Comparison of ENCODE assay signal across 18 cellular contexts in genomic region chrX:3252744-3253143, GRCh38.
DNase-seq lines count a peak whose midpoint lies in the region; ATAC-seq and TF ChIP-seq lines count a peak whose summit lies in the region.
"Had no signal": no experiment of that assay in that cellular context is flagged by ENCODE, and none has a peak within 500 bp of the region (broad histone marks: within the 10 kb centered on the region; RNA-seq: fewer than 3 reads in every experiment).

No MANE protein-coding gene starts in this region.

- DNase-seq in Ammon's horn (ENCODE audit: low spot score) = peak; percentile 28
- no peak for DNase-seq in lung (ENCODE audit: low spot score)
- no peak for DNase-seq in NCI-H1694 treated with DMSO at 0.1 percent for 48 hours (lab: John Stamatoyannopoulos, UW)
- no peak for DNase-seq in NCI-H2081 treated with DMSO at 0.1 percent for 48 hours (lab: John Stamatoyannopoulos, UW)
- DNase-seq in NCI-H748 (lab: John Stamatoyannopoulos, UW; ENCODE audit: unreplicated experiment) = no peak
- DNase-seq: activated CD4-positive, alpha-beta T cell treated with anti-CD3 and anti-CD28 coated beads for 36 hours; cerebellar nuclear complex; left colon; NCI-H1436 treated with DMSO at 0.1 percent for 48 hours; NCI-H226; SJCRH30; stimulated activated CD4-positive, alpha-beta T cell treated with anti-CD3 and anti-CD28 coated beads, Interleukin-4, amount 100 ng/mL, for 24 hours; stimulated activated CD8-positive, alpha-beta memory T cell treated with anti-CD3 and anti-CD28 coated beads, Interleukin-4, amount 100 ng/mL, for 48 hours; T-helper 9 cell had no signal

- no peak overlapping the region for H2AFZ ChIP-seq in OCI-LY3 (ENCODE audit: low read depth, low read length)

- H3K27ac ChIP-seq in OCI-LY3 (ENCODE audit: low read length) = peak overlapping the region; percentile 50; the same call in 1 of the 2 replicates
- H3K27ac ChIP-seq in lung (ENCODE audit: low read depth in 1 of 2, low read length in 1 of 2) = peak overlapping the region in 1 of 2 donors; percentile 45
- H3K27ac ChIP-seq: KMS-11, SJCRH30 had no signal

- no peak overlapping the region for H3K9ac ChIP-seq in OCI-LY3 (ENCODE audit: low read length)
- H3K9ac ChIP-seq: KMS-11 had no signal

- TF ChIP-seq CTCF in OCI-LY3 (IDR thresholded peaks at IDR 0.05; ENCODE audit: low read depth, low read length) (no peak), lung (IDR thresholded peaks at IDR 0.05; ENCODE audit: control extremely low read depth, extremely low read depth) (no peak)

- H3K9me3 ChIP-seq in OCI-LY3 (ENCODE audit: insufficient read depth, low read length) = no peaks in the 10 kb centered on the region
- H3K9me3 ChIP-seq in lung (ENCODE audit: control insufficient read depth in 2 of 2, insufficient read depth in 1 of 2, low read length in 1 of 2) = no peaks in the 10 kb centered on the region
- H3K9me3 ChIP-seq: SJCRH30 had no signal

- 64 to 78% methylated on average over 3 of the region's 3 CpGs for WGBS in lung, 2 donors

- H3K36me3 ChIP-seq in OCI-LY3 (replicated peaks; ENCODE audit: low read depth, low read length) = no peaks in the 10 kb centered on the region
- no peaks in the 10 kb centered on the region for H3K36me3 ChIP-seq in lung (ENCODE audit: control insufficient read depth in 2 of 2, insufficient read depth in 2 of 2, low read length in 2 of 2)
- H3K36me3 ChIP-seq: SJCRH30 had no signal

- H3K4me3 ChIP-seq in OCI-LY3 (ENCODE audit: low read length) (no peak overlapping the region), lung (no peak overlapping the region)
- H3K4me3 ChIP-seq: SJCRH30 had no signal

- H3K27me3 ChIP-seq in OCI-LY3 (ENCODE audit: low read depth, low read length) (no peaks in the 10 kb centered on the region), lung (ENCODE audit: control insufficient read depth, insufficient read depth) (no peaks in the 10 kb centered on the region)
- H3K27me3 ChIP-seq: SJCRH30 had no signal

- H4K20me1 ChIP-seq in OCI-LY3 (ENCODE audit: insufficient read depth, low read length) = no peaks in the 10 kb centered on the region

- no peaks in the 10 kb centered on the region for H3K79me2 ChIP-seq in OCI-LY3 (ENCODE audit: low read length)

- peak; percentile 60 for ATAC-seq in GM21360 (IDR thresholded peaks at IDR 0.05; ENCODE audit: unreplicated experiment)
- ATAC-seq in lung (ENCODE audit: insufficient read depth, low FRiP score) = peak; percentile 53
- ATAC-seq in HG03469 (IDR thresholded peaks at IDR 0.05; ENCODE audit: unreplicated experiment) = no peak
- ATAC-seq: activated CD4-positive, alpha-beta T cell treated with anti-CD3 and anti-CD28 coated beads for 36 hours; left colon had no signal

- peak overlapping the region; percentile 38 for H3K4me2 ChIP-seq in OCI-LY3 (ENCODE audit: low read length)
- H3K4me2 ChIP-seq: KMS-11 had no signal

- H3K4me1 ChIP-seq in OCI-LY3 (ENCODE audit: low read length) = peaks cover 15% of the 10 kb centered on the region
- H3K4me1 ChIP-seq in lung (ENCODE audit: control insufficient read depth in 2 of 2, insufficient read depth in 2 of 2, low read length in 2 of 2) = no peaks in the 10 kb centered on the region
